8 cellular contexts compared by ENCODE assay signal in the genomic region with DNA sequence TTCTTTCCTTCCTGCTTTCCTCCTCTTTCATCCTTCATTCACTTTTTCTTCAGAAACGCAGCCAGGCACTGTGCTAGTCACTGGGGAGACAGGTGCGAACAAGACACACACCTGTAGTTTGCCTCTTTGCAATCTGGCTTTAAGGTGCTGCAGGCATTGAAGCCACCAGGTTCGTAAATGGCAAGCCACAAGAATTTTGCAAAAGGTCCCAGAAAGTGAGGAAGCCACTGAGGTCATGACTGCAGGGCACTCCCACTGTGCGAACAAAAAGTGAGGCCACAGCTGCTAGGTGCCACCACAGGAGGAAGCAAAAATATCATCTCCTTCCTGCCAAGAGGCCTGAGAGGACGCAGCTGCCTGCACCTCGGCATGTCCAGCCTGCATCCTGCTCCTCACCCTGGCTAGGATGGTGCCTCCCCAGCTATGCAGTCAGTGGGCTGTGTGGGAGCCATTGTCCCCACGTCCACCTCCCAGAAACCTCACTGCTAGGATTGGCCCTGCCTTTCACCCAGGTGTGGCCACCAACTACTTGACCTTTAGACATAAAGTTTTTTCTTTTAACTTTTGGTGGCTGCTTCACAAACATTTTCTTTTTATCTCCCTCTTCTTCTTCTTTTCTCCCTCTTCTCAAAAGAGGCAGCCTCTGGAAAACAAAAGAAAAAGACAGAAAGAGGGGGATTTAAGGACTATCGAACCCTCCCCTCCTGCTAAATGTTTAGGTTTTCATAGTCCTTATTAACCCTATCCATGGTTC.
DNase-seq lines count a peak whose midpoint lies in the region; ATAC-seq and TF ChIP-seq lines count a peak whose summit lies in the region.

No MANE protein-coding gene starts in this region.

- CTCF ChIA-PET in IMR-90 (lab: Yijun Ruan, JAX) = no interaction called here

- peak overlapping the region; percentile 93 for H2AK5ac ChIP-seq in IMR-90 (ENCODE audit: low read depth, low read length)

- TF ChIP-seq RAD21 in IMR-90 (IDR thresholded peaks at IDR 0.05; ENCODE audit: low read length) = no peak

- no peak overlapping the region for H3K56ac ChIP-seq in IMR-90 (ENCODE audit: extremely low read depth, insufficient read depth, low read length)

- intact Hi-C loops in IMR-90 (cut with micrococcal nuclease) (no loop called here), heart right ventricle (cut with DNase I) (no loop called here)

- H2BK20ac ChIP-seq in IMR-90 (ENCODE audit: low read depth, low read length) = peak overlapping the region; percentile 52; the same call in 1 of the 2 replicates

- 0 out of 2 replicates have a peak, but pooled peaks cover 2% of the 10 kb centered on the region for H3K9me3 ChIP-seq in IMR-90 (ENCODE audit: control insufficient read depth, insufficient read depth, low read length)
- H3K9me3 ChIP-seq in heart right ventricle = no peaks in the 10 kb centered on the region
- no peaks in the 10 kb centered on the region for H3K9me3 ChIP-seq in thymus (ENCODE audit: control insufficient read depth)

- H3K4me1 ChIP-seq in IMR-90 (ENCODE audit: control insufficient read depth, insufficient read depth, low read length) = no peaks in the 10 kb centered on the region; the same call in 1 of the 2 replicates
- H3K4me1 ChIP-seq in heart right ventricle = peaks cover 0 to 58% (median 0%) of the 10 kb centered on the region in 9 donors
- peaks cover 10% of the 10 kb centered on the region for H3K4me1 ChIP-seq in thymus (ENCODE audit: control insufficient read depth, insufficient read depth, low read length)

- H3K18ac ChIP-seq in IMR-90 (ENCODE audit: low read depth, low read length) = no peak overlapping the region; the same call in 1 of the 2 replicates

- ATAC-seq in GM21367 (IDR thresholded peaks at IDR 0.05; ENCODE audit: unreplicated experiment) (peak; percentile 49), IMR-90 (ENCODE audit: low read depth) (no peak), heart right ventricle (peak in 6 of 8 donors; percentile 24 to 71 (median 43))

- H4K91ac ChIP-seq in IMR-90 (ENCODE audit: insufficient read depth, low read depth, low read length) = peak overlapping the region; percentile 9; the same call in 1 of the 2 replicates

- H3K36me3 ChIP-seq in IMR-90 (ENCODE audit: control insufficient read depth, insufficient read depth, low read length) = no peaks in the 10 kb centered on the region
- H3K36me3 ChIP-seq in heart right ventricle = no peaks in the 10 kb centered on the region
- H3K36me3 ChIP-seq in thymus (ENCODE audit: control insufficient read depth, insufficient read depth) = no peaks in the 10 kb centered on the region

- peak overlapping the region; percentile 85 for H2AFZ ChIP-seq in IMR-90 (replicated peaks; ENCODE audit: low read length, poor library complexity)

- H3K27me3 Mint-ChIP-seq in type B pancreatic cell = no peaks in the 10 kb centered on the region

- no peaks in the 10 kb centered on the region for H3K9me3 Mint-ChIP-seq in type B pancreatic cell

- BruUV-seq in IMR-90 (replicated peaks; lab: Mats Ljungman, UMichigan) = no TSS peak

- no peak overlapping the region for H2BK5ac ChIP-seq in IMR-90 (ENCODE audit: low read depth, low read length, poor library complexity, severe bottlenecking)

- H2BK120ac ChIP-seq in IMR-90 (ENCODE audit: low read depth, low read length) = peak overlapping the region; percentile 59

- no peak overlapping the region for H4K5ac ChIP-seq in IMR-90 (ENCODE audit: low read depth, low read length)

- POLR2A ChIA-PET in IMR-90 (lab: Charles Lee; ENCODE audit: unreplicated experiment) = interaction anchor here (0.6 kb wide), 1 partner anchor 9 kb away, joined by 5 read pairs; no protein-coding TSS in a partner anchor

- H3K4me1 Mint-ChIP-seq in type B pancreatic cell (ENCODE audit: unreplicated experiment) = no peaks in the 10 kb centered on the region

- H3K4ac ChIP-seq in IMR-90 (ENCODE audit: low read depth, low read length) = peak overlapping the region; percentile 31; the same call in 1 of the 2 replicates

- dilution Hi-C loops in IMR-90 (cut with HindIII; ENCODE audit: low sequenced_read_pairs, unreplicated experiment) = no loop called here

- H3K9me1 ChIP-seq in IMR-90 (ENCODE audit: insufficient read depth, low read length) = peaks cover 8% of the 10 kb centered on the region; the same call in 1 of the 2 replicates

- TF ChIP-seq POLR2A in IMR-90 (IDR thresholded peaks at IDR 0.05; ENCODE audit: low read depth, low read length) = no peak

- peak overlapping the region; percentile 14; the same call in 1 of the 2 replicates for H3K14ac ChIP-seq in IMR-90 (replicated peaks; ENCODE audit: low read depth, low read length)

- H4K20me1 ChIP-seq in IMR-90 (ENCODE audit: insufficient read depth, low read length) = no peaks in the 10 kb centered on the region

- no peaks in the 10 kb centered on the region for H3K79me1 ChIP-seq in IMR-90 (ENCODE audit: low read depth in 1 of 2, low read length in 2 of 2)

- H2BK15ac ChIP-seq in IMR-90 (ENCODE audit: low read depth, low read length) = peak overlapping the region; percentile 64; the same call in 2 of the 3 replicates

- 100% methylated on average over 3 of the region's 8 CpGs; no CpG with 5 or more reads in 1 of the 2 experiments for WGBS in IMR-90 (ENCODE audit: extremely low coverage in 2 of 2, insufficient read length in 1 of 2), 2 experiments
- WGBS in heart right ventricle, 2 donors = 68 to 70% methylated on average over 8 of the region's 8 CpGs
- 25% methylated on average over 8 of the region's 8 CpGs for WGBS in thymus

- H3K27ac Mint-ChIP-seq in type B pancreatic cell = no peak overlapping the region

- peak overlapping the region in 1 of 2 experiments; percentile 47; a peak in 1 of 4 replicates for H4K8ac ChIP-seq in IMR-90 (ENCODE audit: low read depth in 2 of 2, low read length in 2 of 2)

- in situ Hi-C loops in IMR-90 (cut with MboI; ENCODE audit: low sequenced_read_pairs) = no loop called here

- H3K4me3 ChIP-seq in IMR-90 (ENCODE audit: insufficient read depth, low read depth, low read length) (no peak overlapping the region), heart right ventricle (no peak overlapping the region), thymus (ENCODE audit: low read length) (no peak overlapping the region)

- H3K36me3 Mint-ChIP-seq in type B pancreatic cell = no peaks in the 10 kb centered on the region

- H3K4me3 Mint-ChIP-seq in type B pancreatic cell = no peak overlapping the region

- no peak overlapping the region for H3K9ac ChIP-seq in IMR-90 (ENCODE audit: low read depth, low read length)

- TF ChIP-seq CTCF in IMR-90 (conservative IDR thresholded peaks at IDR 0.05; ENCODE audit: low read depth, low read length) (no peak), heart right ventricle (IDR thresholded peaks at IDR 0.05) (no peak), type B pancreatic cell (conservative IDR thresholded peaks at IDR 0.05) (no peak)

- DNase-seq in AML-193 (lab: John Stamatoyannopoulos, UW) (peak; percentile 89 to 92), IMR-90 (no peak), heart right ventricle (peak in 1 of 2 donors; percentile 24), RKO (ENCODE audit: low spot score) (no peak), type B pancreatic cell (ENCODE audit: extremely low spot score, unreplicated experiment) (no peak)
- DNase-seq in activated CD4-positive, alpha-beta T cell treated with anti-CD3 and anti-CD28 coated beads, Interleukin-2, amount 50 U/mL, for 4 hours = peak; percentile 29 to 45

- H3K27me3 ChIP-seq in IMR-90 (ENCODE audit: control insufficient read depth, insufficient read depth, low read length) (no peaks in the 10 kb centered on the region), heart right ventricle (no peaks in the 10 kb centered on the region), thymus (ENCODE audit: control insufficient read depth, insufficient read depth) (no peaks in the 10 kb centered on the region)

- no peak overlapping the region for H3K4me2 ChIP-seq in IMR-90 (ENCODE audit: low read depth, low read length)

- H3K23ac ChIP-seq in IMR-90 (ENCODE audit: low read depth, low read length) = peak overlapping the region; percentile 16; the same call in 1 of the 2 replicates

- H3K27ac ChIP-seq in IMR-90 (ENCODE audit: insufficient read depth, low read length) (no peak overlapping the region), heart right ventricle (peak overlapping the region in 1 of 10 donors; percentile 85), thymus (ENCODE audit: low read depth) (peak overlapping the region; percentile 76)

- no peak overlapping the region for H2AK9ac ChIP-seq in IMR-90 (replicated peaks; ENCODE audit: low read depth, low read length, poor library complexity)

TF ChIP-seq in IMR-90, 13 proteins besides CTCF, POLR2A, EP300 and RAD21:
- TF ChIP-seq RFX5 (IDR thresholded peaks at IDR 0.05; ENCODE audit: low read depth, low read length) = no peak
- TF ChIP-seq FOS (IDR thresholded peaks at IDR 0.05; ENCODE audit: low read depth, low read length) = no peak
- TF ChIP-seq, protein P1, sequence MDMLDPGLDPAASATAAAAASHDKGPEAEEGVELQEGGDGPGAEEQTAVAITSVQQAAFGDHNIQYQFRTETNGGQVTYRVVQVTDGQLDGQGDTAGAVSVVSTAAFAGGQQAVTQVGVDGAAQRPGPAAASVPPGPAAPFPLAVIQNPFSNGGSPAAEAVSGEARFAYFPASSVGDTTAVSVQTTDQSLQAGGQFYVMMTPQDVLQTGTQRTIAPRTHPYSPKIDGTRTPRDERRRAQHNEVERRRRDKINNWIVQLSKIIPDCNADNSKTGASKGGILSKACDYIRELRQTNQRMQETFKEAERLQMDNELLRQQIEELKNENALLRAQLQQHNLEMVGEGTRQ (IDR thresholded peaks at IDR 0.05; ENCODE audit: low read depth, low read length) = no peak
- no peak for TF ChIP-seq BHLHE40 (IDR thresholded peaks at IDR 0.05; ENCODE audit: low read depth, low read length)
- no peak for TF ChIP-seq SMC3 (IDR thresholded peaks at IDR 0.05; ENCODE audit: low read depth, low read length)

Comparison
In these comparisons a context has a peak if more than half of its experiments do, and no peak if none do; other contexts are left out.
1. DNase-seq: peak in AML-193 (2 of 2) and activated CD4-positive, alpha-beta T cell treated with anti-CD3 and anti-CD28 coated beads, Interleukin-2, amount 50 U/mL, for 4 hours (2 of 2); none in IMR-90 (single experiment), RKO (single experiment) and type B pancreatic cell (single experiment).